In genomic region chr9:98275159-98275558, GRCh38 we compare ENCODE assay signal across 21 cellular contexts. TPM values are rescaled to one million over a fixed set of nuclear protein-coding genes. Genes with fewer than 3 reads are reported as not detected.
DNase-seq lines count a peak whose midpoint lies in the region; ATAC-seq and TF ChIP-seq lines count a peak whose summit lies in the region.
"Had no signal": no experiment of that assay in that cellular context is flagged by ENCODE, and none has a peak within 500 bp of the region (broad histone marks: within the 10 kb centered on the region; RNA-seq: fewer than 3 reads in every experiment).

No MANE protein-coding gene starts in this region.

- CTCF ChIA-PET in SK-N-SH (lab: Yijun Ruan, JAX): interaction anchor here (1.0 kb wide), 1 partner anchor 11 kb away, joined by 4 read pairs; no protein-coding TSS in a partner anchor

- no peak for TF ChIP-seq CTCF in SK-N-SH (IDR thresholded peaks at IDR 0.05)
- no peak for TF ChIP-seq CTCF in endodermal cell (conservative IDR thresholded peaks at IDR 0.05)

- H3K27me3 ChIP-seq in SK-N-SH (ENCODE audit: insufficient read depth) (peaks cover 33% of the 10 kb centered on the region; the same call in 1 of the 2 replicates), HUES6 (ENCODE audit: control insufficient read depth, insufficient read depth, low read length) (no peaks in the 10 kb centered on the region), endodermal cell (ENCODE audit: control insufficient read depth, insufficient read depth, low read length, poor library complexity, severe bottlenecking) (no peaks in the 10 kb centered on the region)

- H3K4me2 ChIP-seq in SK-N-SH: no peak overlapping the region
- H3K4me2 ChIP-seq: BLaER1 treated with 17β-estradiol and CSF1 and Interleukin-3, amounts not matched to agents 10 nM and 100 nM had no signal

- H3K4me1 Mint-ChIP-seq in endodermal cell: peaks cover 60% of the 10 kb centered on the region
- H3K4me1 Mint-ChIP-seq: B cell; CD14-positive monocyte; CD8-positive, alpha-beta memory T cell had no signal

- H3K4me1 ChIP-seq in SK-N-SH (ENCODE audit: control insufficient read depth in 1 of 2, insufficient read depth in 2 of 2, low read depth in 1 of 2, low read length in 1 of 2): peaks cover 0 to 5% of the 10 kb centered on the region in 2 experiments; a peak in 2 of 4 replicates
- H3K4me1 ChIP-seq in HUES6 (ENCODE audit: control insufficient read depth, insufficient read depth, low read length): peaks cover 30% of the 10 kb centered on the region; the same call in 1 of the 2 replicates
- H3K4me1 ChIP-seq in endodermal cell (ENCODE audit: control insufficient read depth, insufficient read depth, low read length): peaks cover 19% of the 10 kb centered on the region

- no peak overlapping the region for H3K4me3 ChIP-seq in SK-N-SH (ENCODE audit: low read depth in 2 of 2, low read length in 1 of 2)
- H3K4me3 ChIP-seq in HUES6 (ENCODE audit: low read depth, low read length): no peak overlapping the region
- no peak overlapping the region for H3K4me3 ChIP-seq in endodermal cell (ENCODE audit: low read length)
- H3K4me3 ChIP-seq: BLaER1 treated with 17β-estradiol and CSF1 and Interleukin-3, amounts not matched to agents 10 nM and 100 nM; GM12878; GM23248 had no signal

- no peak for TF ChIP-seq EP300 in SK-N-SH (IDR thresholded peaks at IDR 0.05; ENCODE audit: borderline replicate concordance in 1 of 2, low read depth in 1 of 2, low read length in 1 of 2)

- H3K9me3 Mint-ChIP-seq in endodermal cell: no peaks in the 10 kb centered on the region
- H3K9me3 Mint-ChIP-seq: CD14-positive monocyte; CD4-positive, alpha-beta T cell; CD8-positive, alpha-beta memory T cell had no signal

- TF ChIP-seq RAD21 in SK-N-SH (IDR thresholded peaks at IDR 0.05; ENCODE audit: low read length): no peak

- peak overlapping the region; percentile 88 for H3K27ac Mint-ChIP-seq in endodermal cell
- H3K27ac Mint-ChIP-seq: B cell; CD4-positive, alpha-beta T cell; CD8-positive, alpha-beta memory T cell had no signal

- H3K9ac ChIP-seq in SK-N-SH (no peak overlapping the region), HUES6 (ENCODE audit: low read length) (no peak overlapping the region), endodermal cell (ENCODE audit: extremely low read depth, low read length, poor library complexity, severe bottlenecking) (no peak overlapping the region)
- H3K9ac ChIP-seq: BLaER1 treated with 17β-estradiol and CSF1 and Interleukin-3, amounts not matched to agents 10 nM and 100 nM; GM23248 had no signal

- no peak for DNase-seq in SK-N-SH
- no peak for DNase-seq in endodermal cell
- DNase-seq in HPDE6-E6E7 (ENCODE audit: extremely low spot score): no peak
- no peak for DNase-seq in pons (ENCODE audit: low spot score)
- no peak for DNase-seq in effector CD8-positive, alpha-beta T cell (lab: John Stamatoyannopoulos, UW)
- DNase-seq: CD4-positive, alpha-beta T cell; CD8-positive, alpha-beta memory T cell; DMS 273 treated with DMSO at 0.1 percent for 48 hours; DMS79; EL; GDM1; GM23248; H7; HCEC 1CT had no signal

- H3K9me2 ChIP-seq in SK-N-SH: no peaks in the 10 kb centered on the region

- H4K20me1 ChIP-seq in SK-N-SH (ENCODE audit: insufficient read depth): no peaks in the 10 kb centered on the region
- H4K20me1 ChIP-seq: BLaER1 treated with 17β-estradiol and CSF1 and Interleukin-3, amounts not matched to agents 10 nM and 100 nM had no signal

- H3K27ac ChIP-seq in SK-N-SH (ENCODE audit: low read depth in 2 of 2, low read length in 1 of 2) (no peak overlapping the region), HUES6 (ENCODE audit: low read depth, low read length) (peak overlapping the region; percentile 66; the same call in 1 of the 2 replicates), endodermal cell (ENCODE audit: low read depth, low read length) (no peak overlapping the region)
- H3K27ac ChIP-seq: 22Rv1; BLaER1 treated with 17β-estradiol and CSF1 and Interleukin-3, amounts not matched to agents 10 nM and 100 nM; GM23248 had no signal

- H3K27me3 Mint-ChIP-seq in endodermal cell (ENCODE audit: insufficient read depth): peaks cover 4% of the 10 kb centered on the region

- no peaks in the 10 kb centered on the region for H3K79me2 ChIP-seq in SK-N-SH (ENCODE audit: insufficient read depth)

- 0 out of 2 replicates have a peak overlapping the region, but pooled peaks have one; percentile 51 for H2AFZ ChIP-seq in SK-N-SH (ENCODE audit: low read depth)
- H2AFZ ChIP-seq: GM23248 had no signal

- 72% methylated on average over 2 of the region's 2 CpGs for WGBS in SK-N-SH (ENCODE audit: low lambda C conversion rate)
- WGBS in endodermal cell (ENCODE audit: insufficient coverage in 1 of 2, insufficient read length in 1 of 2), 2 experiments: 81% methylated on average over 2 of the region's 2 CpGs; no CpG with 5 or more reads in 1 of the 2 experiments

- POLR2A ChIA-PET in SK-N-SH (lab: Yijun Ruan, JAX): no interaction called here

- peaks cover 1% of the 10 kb centered on the region for H3K36me3 Mint-ChIP-seq in endodermal cell (ENCODE audit: low read depth)
- H3K36me3 Mint-ChIP-seq: CD14-positive monocyte; CD8-positive, alpha-beta memory T cell had no signal

- ATAC-seq in SK-N-SH treated with all-trans-retinoic acid at 6 μM for 48 hours: no peak
- ATAC-seq: GM12878 had no signal

- H3K9me3 ChIP-seq in SK-N-SH: no peaks in the 10 kb centered on the region
- no peaks in the 10 kb centered on the region for H3K9me3 ChIP-seq in HUES6 (ENCODE audit: control insufficient read depth, insufficient read depth, low read depth, low read length)
- no peaks in the 10 kb centered on the region for H3K9me3 ChIP-seq in endodermal cell (ENCODE audit: control insufficient read depth, low read length)
- H3K9me3 ChIP-seq: BLaER1 treated with 17β-estradiol and CSF1 and Interleukin-3, amounts not matched to agents 10 nM and 100 nM had no signal

- no peak overlapping the region for H3K4me3 Mint-ChIP-seq in endodermal cell
- H3K4me3 Mint-ChIP-seq: B cell; CD14-positive monocyte; CD4-positive, alpha-beta T cell; CD8-positive, alpha-beta memory T cell had no signal

- H3K36me3 ChIP-seq in SK-N-SH (replicated peaks in 1 of 2; ENCODE audit: control insufficient read depth in 1 of 2, insufficient read depth in 2 of 2, low read length in 1 of 2): no peaks in the 10 kb centered on the region
- no peaks in the 10 kb centered on the region for H3K36me3 ChIP-seq in HUES6 (ENCODE audit: control insufficient read depth, insufficient read depth, low read length)
- H3K36me3 ChIP-seq in endodermal cell (ENCODE audit: control insufficient read depth, insufficient read depth, low read length): no peaks in the 10 kb centered on the region
- H3K36me3 ChIP-seq: BLaER1 treated with 17β-estradiol and CSF1 and Interleukin-3, amounts not matched to agents 10 nM and 100 nM had no signal

- H3F3A ChIP-seq in SK-N-SH (replicated peaks; ENCODE audit: insufficient read depth): no peaks in the 10 kb centered on the region

TF ChIP-seq in SK-N-SH, 30 proteins besides CTCF, POLR2A, EP300 and RAD21 (continues in another document):
- TF ChIP-seq RXRA (IDR thresholded peaks at IDR 0.05; ENCODE audit: borderline replicate concordance, low read depth) (no peak), NFIC (IDR thresholded peaks at IDR 0.05; ENCODE audit: borderline replicate concordance) (no peak)
- TF ChIP-seq, protein P1, sequence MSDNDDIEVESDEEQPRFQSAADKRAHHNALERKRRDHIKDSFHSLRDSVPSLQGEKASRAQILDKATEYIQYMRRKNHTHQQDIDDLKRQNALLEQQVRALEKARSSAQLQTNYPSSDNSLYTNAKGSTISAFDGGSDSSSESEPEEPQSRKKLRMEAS (IDR thresholded peaks at IDR 0.05; ENCODE audit: low read depth): no peak
- TF ChIP-seq, protein P2, sequence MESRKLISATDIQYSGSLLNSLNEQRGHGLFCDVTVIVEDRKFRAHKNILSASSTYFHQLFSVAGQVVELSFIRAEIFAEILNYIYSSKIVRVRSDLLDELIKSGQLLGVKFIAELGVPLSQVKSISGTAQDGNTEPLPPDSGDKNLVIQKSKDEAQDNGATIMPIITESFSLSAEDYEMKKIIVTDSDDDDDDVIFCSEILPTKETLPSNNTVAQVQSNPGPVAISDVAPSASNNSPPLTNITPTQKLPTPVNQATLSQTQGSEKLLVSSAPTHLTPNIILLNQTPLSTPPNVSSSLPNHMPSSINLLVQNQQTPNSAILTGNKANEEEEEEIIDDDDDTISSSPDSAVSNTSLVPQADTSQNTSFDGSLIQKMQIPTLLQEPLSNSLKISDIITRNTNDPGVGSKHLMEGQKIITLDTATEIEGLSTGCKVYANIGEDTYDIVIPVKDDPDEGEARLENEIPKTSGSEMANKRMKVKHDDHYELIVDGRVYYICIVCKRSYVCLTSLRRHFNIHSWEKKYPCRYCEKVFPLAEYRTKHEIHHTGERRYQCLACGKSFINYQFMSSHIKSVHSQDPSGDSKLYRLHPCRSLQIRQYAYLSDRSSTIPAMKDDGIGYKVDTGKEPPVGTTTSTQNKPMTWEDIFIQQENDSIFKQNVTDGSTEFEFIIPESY (IDR thresholded peaks at IDR 0.05; ENCODE audit: borderline replicate concordance, low read depth): no peak

TF ChIP-seq in SK-N-SH treated with all-trans-retinoic acid at 6 μM for 48 hours, 23 proteins besides CTCF, POLR2A, EP300 and RAD21 (continues in another document):
- TF ChIP-seq RARB (CRISPR knock-in tag; IDR thresholded peaks at IDR 0.05): no peak
- TF ChIP-seq TCF4 (CRISPR knock-in tag; IDR thresholded peaks at IDR 0.05; ENCODE audit: borderline replicate concordance): no peak
- TF ChIP-seq CREB5 (CRISPR knock-in tag; IDR thresholded peaks at IDR 0.05; ENCODE audit: low read depth): no peak
- TF ChIP-seq ARNTL (CRISPR knock-in tag; IDR thresholded peaks at IDR 0.05; ENCODE audit: borderline replicate concordance, low read depth): no peak

RNA-seq across cellular contexts. Expression of gene TBC1D2, which starts 19.7 kb away (rescaled TPM):
- polyA plus RNA-seq in SK-N-SH (2012; rRNA removed): 5.1 and 5.6 TPM in 2 replicates
- 2.1 and 3.2 TPM in 2 replicates for polyA plus RNA-seq in SK-N-SH (2012; cell fraction: cytosol; rRNA removed)
- 9.4 and 10.6 TPM in 2 replicates for polyA plus RNA-seq in SK-N-SH (2012; cell fraction: nucleus; rRNA removed)
- 10 to 100 TPM in 1 of 2 donors, 1 to 10 TPM in 1; 8.1 to 10.4 TPM for total RNA-seq in endodermal cell
- 2.2 TPM for polyA plus RNA-seq in endodermal cell (2013, experiment 1 of 2)
- 2.4 TPM for polyA plus RNA-seq in endodermal cell (2013, experiment 2 of 2)
